In the genomic region with DNA sequence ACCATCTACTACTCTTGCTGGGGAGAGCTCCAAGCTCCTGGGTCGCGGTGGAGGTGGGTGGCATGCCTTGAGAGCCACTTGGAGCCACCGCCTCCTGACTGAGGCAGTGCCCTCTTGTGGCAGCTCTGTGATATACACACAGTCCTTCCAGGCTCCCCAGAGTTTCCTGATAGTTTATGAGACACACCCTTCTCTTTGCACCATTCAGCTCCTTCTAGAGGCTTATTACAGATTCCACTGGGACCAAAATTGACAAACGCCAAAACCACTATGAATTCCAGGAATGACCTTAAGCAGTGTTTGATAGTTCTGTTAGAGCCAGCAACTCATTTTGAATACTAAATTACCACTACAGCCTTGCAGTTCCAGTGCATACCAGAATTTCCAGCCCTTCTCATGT, we compare ENCODE assay signal across 8 cellular contexts.
DNase-seq lines count a peak whose midpoint lies in the region; ATAC-seq and TF ChIP-seq lines count a peak whose summit lies in the region.

No MANE protein-coding gene starts in this region.

- H3K79me2 ChIP-seq in PC-9 (ENCODE audit: low read depth) = no peaks in the 10 kb centered on the region

- no peaks in the 10 kb centered on the region; the same call in 1 of the 2 replicates for H3K9me3 ChIP-seq in PC-9 (ENCODE audit: insufficient read depth, low read depth)
- H3K9me3 ChIP-seq in body of pancreas = no peaks in the 10 kb centered on the region

- no TSS peak for BruUV-seq in PC-9 (replicated peaks; lab: Mats Ljungman, UMichigan)

- TF ChIP-seq CTCF in HL-60 (IDR thresholded peaks at IDR 0.05; ENCODE audit: insufficient read depth, low read length) = peak; percentile 58
- TF ChIP-seq CTCF in PC-9 (conservative IDR thresholded peaks at IDR 0.05) = peak; percentile 74
- TF ChIP-seq CTCF in body of pancreas (IDR thresholded peaks at IDR 0.05) = peak; percentile 29 to 77 (median 66)

- POLR2A ChIA-PET in PC-9 (lab: Charles Lee; ENCODE audit: unreplicated experiment) = no interaction called here

- WGBS in body of pancreas, 2 donors = 2 to 5% methylated on average over 4 of the region's 4 CpGs

- no peak overlapping the region for H3K4me2 ChIP-seq in PC-9

- intact Hi-C loops in PC-9 (cut with micrococcal nuclease; ENCODE audit: unreplicated experiment) = loop anchor here (2.0 kb wide), 1 partner anchor 194 kb away; no protein-coding TSS in a partner anchor
- intact Hi-C loops in body of pancreas (cut with DNase I) = loop anchor here (10.0 kb wide), 2 partner anchors 58 to 192 kb away; no protein-coding TSS in a partner anchor

- no peaks in the 10 kb centered on the region for H4K20me1 ChIP-seq in PC-9 (ENCODE audit: insufficient read depth)

- no peaks in the 10 kb centered on the region for H3K4me1 ChIP-seq in PC-9 (replicated peaks; ENCODE audit: insufficient read depth)
- no peaks in the 10 kb centered on the region for H3K4me1 ChIP-seq in body of pancreas

- H3K27ac ChIP-seq in HL-60 (replicated peaks) (no peak overlapping the region), PC-9 (no peak overlapping the region), body of pancreas (no peak overlapping the region)

- H3F3A ChIP-seq in PC-9 (ENCODE audit: insufficient read depth, low read depth) = no peaks in the 10 kb centered on the region

- H3K36me3 ChIP-seq in PC-9 (ENCODE audit: low read depth) = no peaks in the 10 kb centered on the region
- no peaks in the 10 kb centered on the region for H3K36me3 ChIP-seq in body of pancreas (replicated peaks in 1 of 2; ENCODE audit: insufficient read depth in 1 of 2, low read depth in 2 of 2)

- H2AFZ ChIP-seq in PC-9 = no peak overlapping the region

- peak; percentile 41 for DNase-seq in DMS153 (lab: John Stamatoyannopoulos, UW)
- peak; percentile 7 to 50 for DNase-seq in HL-60 (ENCODE audit: low read depth in 1 of 2, low spot score in 1 of 2)
- DNase-seq in PC-9 = peak; percentile 25 to 50
- DNase-seq in body of pancreas = peak; percentile 54 to 69 (median 58)
- peak; percentile 81 for DNase-seq in islet precursor cell
- DNase-seq in stimulated activated CD4-positive, alpha-beta T cell treated with anti-CD3 and anti-CD28 coated beads, TNF-alpha, amount 100 ng/mL, for 48 hours (ENCODE audit: low read depth in 3 of 3) = peak; percentile 8 to 11 (median 10)
- no peak for DNase-seq in occipital lobe (lab: John Stamatoyannopoulos, UW)

- no peak overlapping the region for H3K4me3 ChIP-seq in HL-60 (replicated peaks; ENCODE audit: insufficient read depth, low read length)
- no peak overlapping the region for H3K4me3 ChIP-seq in PC-9
- H3K4me3 ChIP-seq in body of pancreas = no peak overlapping the region

- peaks cover 7% of the 10 kb centered on the region for H3K27me3 ChIP-seq in HL-60 (ENCODE audit: insufficient read depth, poor library complexity, severe bottlenecking)
- H3K27me3 ChIP-seq in PC-9 (ENCODE audit: insufficient read depth, low read depth) = peaks cover 40% of the 10 kb centered on the region
- H3K27me3 ChIP-seq in body of pancreas = no peaks in the 10 kb centered on the region

- peak; percentile 78 for ATAC-seq in GM19372 (IDR thresholded peaks at IDR 0.05; ENCODE audit: low read depth, unreplicated experiment)
- ATAC-seq in body of pancreas = peak; percentile 74

- TF ChIP-seq POLR2A in body of pancreas (IDR thresholded peaks at IDR 0.05) = no peak

- H3K9me2 ChIP-seq in PC-9 (ENCODE audit: insufficient read depth) = no peaks in the 10 kb centered on the region

- CTCF ChIA-PET in PC-9 (lab: Charles Lee) = interaction anchor here (1.5 kb wide), 1 partner anchor 194 kb away, joined by 4 read pairs; no protein-coding TSS in a partner anchor
